15 cellular contexts compared by ENCODE assay signal in the genomic region with DNA sequence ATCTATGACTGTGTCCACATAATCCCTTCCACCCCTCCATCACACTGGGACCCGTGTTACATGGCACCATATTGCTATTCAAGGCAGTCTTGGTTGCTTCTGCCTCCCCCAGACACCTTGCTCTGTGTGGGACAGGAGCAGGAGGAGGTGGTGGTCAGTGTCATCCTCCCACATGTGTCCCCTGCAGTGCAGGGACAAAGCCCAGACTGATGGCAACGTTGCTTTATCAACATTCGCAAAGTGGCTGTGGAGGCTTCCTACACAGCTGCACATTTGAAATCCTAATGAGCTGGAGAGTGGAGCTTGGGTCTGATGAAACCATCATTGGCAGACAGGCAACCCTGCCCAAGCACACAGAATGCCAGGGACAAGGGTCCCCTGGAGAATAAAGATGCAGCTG. TPM values are rescaled to one million over a fixed set of nuclear protein-coding genes. Genes with fewer than 3 reads are reported as not detected.
"Had no signal": no experiment of that assay in that cellular context is flagged by ENCODE, and none has a peak within 500 bp of the region (broad histone marks: within the 10 kb centered on the region; RNA-seq: fewer than 3 reads in every experiment).

No MANE protein-coding gene starts in this region.

- ATAC-seq: activated T-cell treated with anti-CD3 and anti-CD28 coated beads, Interleukin-2, amount 50 U/mL, for 4 hours; natural killer cell; right cardiac atrium had no signal

- H3K9me3 ChIP-seq: testis had no signal

- H3K4me1 ChIP-seq: testis had no signal

- H3K27me3 ChIP-seq: testis, upper lobe of left lung had no signal

- DNase-seq: activated CD4-positive, alpha-beta T cell treated with anti-CD3 and anti-CD28 coated beads, Interleukin-2, amount 50 U/mL, for 1 hour; activated CD4-positive, CD25-positive, alpha-beta regulatory T cell treated with anti-CD3 and anti-CD28 coated beads, Interleukin-2, amount 50 U/mL, for 72 hours; activated CD8-positive, alpha-beta memory T cell treated with anti-CD3 and anti-CD28 coated beads, Interleukin-2, amount 50 U/mL, for 4 hours; activated gamma-delta T cell; activated T-cell treated with anti-CD3 and anti-CD28 coated beads, Interleukin-2, amount 50 U/mL, for 4 hours; left ventricle myocardium inferior; mesenchymal stem cell; natural killer cell; right cardiac atrium; stimulated activated CD4-positive, alpha-beta T cell treated with anti-CD3 and anti-CD28 coated beads, Interleukin-2, amount 100 ng/mL, for 48 hours; T-helper 2 cell; testis; upper lobe of left lung had no signal

- H3K36me3 ChIP-seq: left ventricle myocardium inferior, upper lobe of left lung had no signal

- H3K4me3 ChIP-seq: left ventricle myocardium inferior, testis, upper lobe of left lung had no signal

- H3K27ac ChIP-seq: left ventricle myocardium inferior, testis, upper lobe of left lung, VCaP had no signal

RNA-seq across cellular contexts. Expression of a gene that starts 26.2 kb away (rescaled TPM):
- total RNA-seq: activated T-cell treated with anti-CD3 and anti-CD28 coated beads, Interleukin-2, amount 50 U/mL, for 4 hours; epithelial cell of proximal tubule; natural killer cell had no signal
